In genomic region chr15:78796510-78796909, GRCh38 we compare ENCODE assay signal across 19 cellular contexts. TPM values are rescaled to one million over a fixed set of nuclear protein-coding genes. Genes with fewer than 3 reads are reported as not detected.
DNase-seq lines count a peak whose midpoint lies in the region; ATAC-seq, FAIRE-seq and TF ChIP-seq lines count a peak whose summit lies in the region.
"Had no signal": no experiment of that assay in that cellular context is flagged by ENCODE, and none has a peak within 500 bp of the region (broad histone marks: within the 10 kb centered on the region; RNA-seq: fewer than 3 reads in every experiment).

No MANE protein-coding gene starts in this region.

- H3K18ac ChIP-seq in neuronal stem cell (ENCODE audit: low read length), result no peak overlapping the region

- H2AK5ac ChIP-seq in neuronal stem cell (ENCODE audit: low read depth, low read length), result no peak overlapping the region

- H3K36me3 Mint-ChIP-seq in activated CD4-positive, alpha-beta T cell treated with anti-CD3 and anti-CD28 coated beads for 36 hours (ENCODE audit: low read depth), result no peaks in the 10 kb centered on the region
- H3K36me3 Mint-ChIP-seq: CD14-positive monocyte; CD4-positive, alpha-beta memory T cell had no signal

- intact Hi-C loops in spleen (cut with DNase I; ENCODE audit: low total_unique reads), result no loop called here
- intact Hi-C loops in activated CD4-positive, alpha-beta T cell treated with anti-CD3 and anti-CD28 coated beads for 36 hours (cut with DNase I, micrococcal nuclease), result no loop called here

- TF ChIP-seq EP300 in A549 (IDR thresholded peaks at IDR 0.05), result no peak

- H4K91ac ChIP-seq in neuronal stem cell (ENCODE audit: low read depth, low read length, poor library complexity), result no peak overlapping the region

- H4K8ac ChIP-seq in neuronal stem cell (ENCODE audit: low read depth, low read length), result no peak overlapping the region

- TF ChIP-seq POLR2A in A549 (IDR thresholded peaks at IDR 0.05; ENCODE audit: low read length) (no peak), spleen (IDR thresholded peaks at IDR 0.05) (no peak)

- no peak overlapping the region for H2BK15ac ChIP-seq in neuronal stem cell (ENCODE audit: low read length)

- no peaks in the 10 kb centered on the region for H3K27me3 ChIP-seq in neuronal stem cell (ENCODE audit: control insufficient read depth in 3 of 3, insufficient read depth in 3 of 3, low read depth in 1 of 3, low read length in 3 of 3)
- H3K27me3 ChIP-seq in spleen (replicated peaks in 1 of 7), result no peaks in the 10 kb centered on the region
- H3K27me3 ChIP-seq: BLaER1 had no signal

- H3K27ac ChIP-seq in A549 (peak overlapping the region; percentile 15 to 77; a peak in 1 of 6 replicates), HEK293 (ENCODE audit: extremely low read depth, low read depth, low read length) (no peak overlapping the region), neuronal stem cell (replicated peaks; ENCODE audit: low read length) (no peak overlapping the region), spleen (no peak overlapping the region)
- H3K27ac ChIP-seq: BLaER1, GM23248 had no signal

- H3K9me3 Mint-ChIP-seq in activated CD4-positive, alpha-beta T cell treated with anti-CD3 and anti-CD28 coated beads for 36 hours (ENCODE audit: low read depth), result no peaks in the 10 kb centered on the region
- H3K9me3 Mint-ChIP-seq: CD14-positive monocyte; CD4-positive, alpha-beta memory T cell had no signal

- no peak overlapping the region for H3K27ac Mint-ChIP-seq in activated CD4-positive, alpha-beta T cell treated with anti-CD3 and anti-CD28 coated beads for 36 hours
- H3K27ac Mint-ChIP-seq: CD14-positive monocyte; CD4-positive, alpha-beta memory T cell had no signal

- H2BK12ac ChIP-seq in neuronal stem cell (ENCODE audit: low read length), result no peak overlapping the region

- H2BK5ac ChIP-seq in neuronal stem cell (ENCODE audit: low read length), result no peak overlapping the region

- TF ChIP-seq CTCF in A549 (IDR thresholded peaks at IDR 0.05) (no peak), HEK293 (tag by site-specific recombination; IDR thresholded peaks at IDR 0.05) (no peak), spleen (IDR thresholded peaks at IDR 0.05 in 8 of 11, conservative IDR thresholded peaks at IDR 0.05 in 3 of 11) (no peak)

- H3K4me1 ChIP-seq in A549, result peaks cover 17% of the 10 kb centered on the region
- no peaks in the 10 kb centered on the region for H3K4me1 ChIP-seq in HEK293 (ENCODE audit: control insufficient read depth, insufficient read depth, low read length)
- no peaks in the 10 kb centered on the region for H3K4me1 ChIP-seq in neuronal stem cell (ENCODE audit: control insufficient read depth in 2 of 2, insufficient read depth in 1 of 2, low read depth in 1 of 2, low read length in 2 of 2)
- peaks cover 0 to 4% (median 0%) of the 10 kb centered on the region in 6 donors for H3K4me1 ChIP-seq in spleen
- H3K4me1 ChIP-seq: BLaER1, HAP-1 had no signal

- no peak for FAIRE-seq in A549 (lab: Jason Lieb, UNC)
- FAIRE-seq: A204.1, GM12892, GM18507, HTR-8/SVneo had no signal

- H3K36me3 ChIP-seq in HEK293 (ENCODE audit: control insufficient read depth in 2 of 2, insufficient read depth in 1 of 2, low read length in 2 of 2) (no peaks in the 10 kb centered on the region), neuronal stem cell (replicated peaks in 1 of 2; ENCODE audit: control insufficient read depth in 2 of 2, insufficient read depth in 2 of 2, low read length in 2 of 2) (peaks cover 27 to 70% of the 10 kb centered on the region in 2 donors), spleen (no peaks in the 10 kb centered on the region)
- H3K36me3 ChIP-seq: HAP-1 had no signal

- no peaks in the 10 kb centered on the region for H3K9me3 ChIP-seq in A549
- H3K9me3 ChIP-seq in HEK293 (ENCODE audit: control insufficient read depth, insufficient read depth, low read depth, low read length), result no peaks in the 10 kb centered on the region
- no peaks in the 10 kb centered on the region for H3K9me3 ChIP-seq in neuronal stem cell (replicated peaks in 1 of 2; ENCODE audit: control insufficient read depth in 2 of 2, insufficient read depth in 1 of 2, low read depth in 1 of 2, low read length in 2 of 2)
- H3K9me3 ChIP-seq in spleen, result no peaks in the 10 kb centered on the region
- H3K9me3 ChIP-seq: BLaER1, HAP-1 had no signal

- no peak overlapping the region for H3K14ac ChIP-seq in neuronal stem cell (ENCODE audit: low read length)

- no peaks in the 10 kb centered on the region for H3K4me1 Mint-ChIP-seq in activated CD4-positive, alpha-beta T cell treated with anti-CD3 and anti-CD28 coated beads for 36 hours
- H3K4me1 Mint-ChIP-seq: CD14-positive monocyte had no signal

- POLR2A ChIA-PET in A549 (lab: Yijun Ruan, JAX), result interaction anchor here (1.4 kb wide), 1 partner anchor 77 kb away, joined by 3 read pairs; the partner anchor contains the start of gene MORF4L1
- POLR2A ChIA-PET in HEK293 (lab: Yijun Ruan, JAX), result interaction anchor here (0.6 kb wide), 1 partner anchor 328 kb away, joined by 3 read pairs; no protein-coding TSS in a partner anchor
- POLR2A ChIA-PET in activated CD4-positive, alpha-beta T cell treated with anti-CD3 and anti-CD28 coated beads for 36 hours (lab: Charles Lee), result no interaction called here

- DNase-seq in A549 (ENCODE audit: low read depth in 1 of 2, low spot score in 1 of 2), result no peak
- DNase-seq in neuronal stem cell (ENCODE audit: low spot score), result no peak
- DNase-seq in spleen, result peak; percentile 57
- DNase-seq in activated CD4-positive, alpha-beta T cell treated with anti-CD3 and anti-CD28 coated beads for 36 hours, result no peak
- DNase-seq: CD4-positive, alpha-beta memory T cell; DMS153; DMS79; GDM1; GM23248; IMR-90 had no signal

- ATAC-seq in A549, result no peak
- ATAC-seq in HG02642 (IDR thresholded peaks at IDR 0.05; ENCODE audit: poor library complexity, unreplicated experiment), result no peak
- no peak for ATAC-seq in activated CD4-positive, alpha-beta T cell treated with anti-CD3 and anti-CD28 coated beads for 36 hours

- no peak overlapping the region for H3K4ac ChIP-seq in neuronal stem cell (ENCODE audit: low read length)

- H2AFZ ChIP-seq in neuronal stem cell (ENCODE audit: low read length), result no peak overlapping the region
- H2AFZ ChIP-seq: GM23248 had no signal

- no peak overlapping the region for H2BK120ac ChIP-seq in neuronal stem cell (ENCODE audit: low read depth, low read length)

- no peak overlapping the region for H3K4me2 ChIP-seq in A549
- no peak overlapping the region for H3K4me2 ChIP-seq in neuronal stem cell (ENCODE audit: insufficient read depth, low read length, poor library complexity, severe bottlenecking)
- H3K4me2 ChIP-seq: BLaER1 had no signal

- no peak overlapping the region for H3K4me3 Mint-ChIP-seq in activated CD4-positive, alpha-beta T cell treated with anti-CD3 and anti-CD28 coated beads for 36 hours
- H3K4me3 Mint-ChIP-seq: CD14-positive monocyte; CD4-positive, alpha-beta memory T cell had no signal

- peaks cover 12% of the 10 kb centered on the region for H3K79me1 ChIP-seq in neuronal stem cell (ENCODE audit: low read depth, low read length)

- H3K23ac ChIP-seq in neuronal stem cell (ENCODE audit: low read depth, low read length, poor library complexity), result no peak overlapping the region

- peaks cover 6% of the 10 kb centered on the region for H3K27me3 Mint-ChIP-seq in activated CD4-positive, alpha-beta T cell treated with anti-CD3 and anti-CD28 coated beads for 36 hours
- H3K27me3 Mint-ChIP-seq: CD4-positive, alpha-beta memory T cell had no signal

- CTCF ChIA-PET in A549 (lab: Yijun Ruan, JAX), result interaction anchor here (0.8 to 8.5 kb wide), 5 partner anchors 14 to 56 kb away, joined by 3 to 85 read pairs (median 3); partner anchors contain the start of gene ADAMTS7
- CTCF ChIA-PET in HEK293 (lab: Yijun Ruan, JAX), result interaction anchor here (0.6 to 1.6 kb wide), 5 partner anchors 9 to 767 kb away, joined by 3 to 9 read pairs (median 3); partner anchors contain the start of gene ADAMTS7
- CTCF ChIA-PET in activated CD4-positive, alpha-beta T cell treated with anti-CD3 and anti-CD28 coated beads for 36 hours (lab: Charles Lee), result interaction anchor here (0.5 kb wide), 1 partner anchor 11 kb away, joined by 3 read pairs; no protein-coding TSS in a partner anchor

- H3K4me3 ChIP-seq in A549, result no peak overlapping the region
- H3K4me3 ChIP-seq in HEK293 (ENCODE audit: low read depth, low read length), result no peak overlapping the region
- no peak overlapping the region for H3K4me3 ChIP-seq in neuronal stem cell (ENCODE audit: low read length in 2 of 2)
- no peak overlapping the region for H3K4me3 ChIP-seq in spleen
- H3K4me3 ChIP-seq: BLaER1, GM23248, HAP-1 had no signal

- WGBS in A549 (ENCODE audit: missing lambda C conversion rate), result 95% methylated on average over 15 of the region's 15 CpGs
- WGBS in neuronal stem cell (ENCODE audit: extremely low coverage in 2 of 2, insufficient read length in 2 of 2, insufficient replicate concordance in 1 of 2), 2 donors, result no CpG with 5 or more reads among the region's 15 CpGs
- WGBS in spleen, 5 donors, result 94 to 95% (median 95%) methylated on average over 15 of the region's 15 CpGs

- no peak for TF ChIP-seq RAD21 in A549 (conservative IDR thresholded peaks at IDR 0.05 in 1 of 2, IDR thresholded peaks at IDR 0.05 in 1 of 2)

- peak overlapping the region; percentile 34 for H3K9ac ChIP-seq in neuronal stem cell (ENCODE audit: low read depth, low read length, poor library complexity)
- H3K9ac ChIP-seq: BLaER1, GM23248 had no signal

TF ChIP-seq in A549, 52 proteins besides CTCF, POLR2A, EP300 and RAD21 (continues in another document):
- TF ChIP-seq ZC3H11A (IDR thresholded peaks at IDR 0.05) (no peak), RCOR1 (IDR thresholded peaks at IDR 0.05; ENCODE audit: low read depth, low read length) (no peak), FOSB (CRISPR knock-in tag; IDR thresholded peaks at IDR 0.05) (no peak), EHMT2 (IDR thresholded peaks at IDR 0.05; ENCODE audit: low read depth) (no peak), MYC (IDR thresholded peaks at IDR 0.05; ENCODE audit: borderline replicate concordance, low read length) (no peak)

RNA-seq across cellular contexts. Expression of gene ADAMTS7, which starts 14.8 kb away (rescaled TPM):
- 1.5 and 2.0 TPM in 2 replicates for polyA plus RNA-seq in A549 (2011; rRNA removed)
- polyA plus RNA-seq in A549 (2012; cell fraction: cytosol; rRNA removed), result 2.2 and 3.3 TPM in 2 replicates
- 18.1 and 22.2 TPM in 2 replicates for polyA plus RNA-seq in A549 (2012; cell fraction: nucleus; rRNA removed)
- polyA plus RNA-seq in A549 (2017; fragmentation: RNase III; extraction: RNeasy Plus Mini Kit Qiagen cat#74134 plus additional on column Dnase treatment), result 2.7 to 3.2 TPM (median 2.9 TPM) in 3 replicates
- 3.2 and 5.5 TPM in 2 replicates for polyA minus RNA-seq in A549 (2011; rRNA and poly(A)+ RNA removed)
- 36.9 TPM for polyA plus RNA-seq in neuronal stem cell (2013, experiment 1 of 2)
- 37.0 TPM for polyA plus RNA-seq in neuronal stem cell (2013, experiment 2 of 2)
- 10 to 100 TPM in 1 of 7 donors, 1 to 10 TPM in 6; 3.4 to 15.0 (median 8.3) TPM for total RNA-seq in spleen
- 1 to 10 TPM in 2 of 3 donors, under 1 TPM in 1; 0.47 to 8.4 (median 2.2) TPM for polyA plus RNA-seq in spleen
- under 1 TPM; 0.09 to 0.23 TPM for total RNA-seq in activated CD4-positive, alpha-beta T cell treated with anti-CD3 and anti-CD28 coated beads for 36 hours
- total RNA-seq: CD4-positive, alpha-beta memory T cell had no signal
- polyA plus RNA-seq: CD14-positive monocyte; CD4-positive, alpha-beta memory T cell had no signal

Comparison
In these comparisons a context has a peak if more than half of its experiments do, and no peak if none do; other contexts are left out.
1. H3K27ac ChIP-seq: peak in A549 (2 of 2); none in HEK293 (single experiment), neuronal stem cell (single experiment) and spleen (0 of 8).
2. Of the 5 proteins assayed by ChIP-seq in both HEK293 and A549: peak only in HEK293: REST; only in A549: none; in both: none; in neither: 4.